Comparison of ENCODE assay signal across 19 cellular contexts in genomic region chr11:111549196-111549868, GRCh38. TPM values are rescaled to one million over a fixed set of nuclear protein-coding genes. Genes with fewer than 3 reads are reported as not detected.
"Had no signal": no experiment of that assay in that cellular context is flagged by ENCODE, and none has a peak within 500 bp of the region (broad histone marks: within the 10 kb centered on the region; RNA-seq: fewer than 3 reads in every experiment).

No MANE protein-coding gene starts in this region.

- H3K4me1 ChIP-seq: ascending aorta had no signal

- H3K4me3 Mint-ChIP-seq: endodermal cell; naive thymus-derived CD8-positive, alpha-beta T cell had no signal

- H3K36me3 Mint-ChIP-seq: naive thymus-derived CD8-positive, alpha-beta T cell had no signal

- H3K9me3 Mint-ChIP-seq: endodermal cell; naive thymus-derived CD8-positive, alpha-beta T cell had no signal

- ATAC-seq: left lobe of liver; naive thymus-derived CD8-positive, alpha-beta T cell had no signal

- H3K36me3 ChIP-seq: neutrophil had no signal

- H3K4me2 ChIP-seq: hepatocyte had no signal

- H3K27ac Mint-ChIP-seq: endodermal cell; naive thymus-derived CD8-positive, alpha-beta T cell had no signal

- H3K4me3 ChIP-seq: ascending aorta, dorsolateral prefrontal cortex, hepatocyte had no signal

- H3K27me3 ChIP-seq: ascending aorta, dorsolateral prefrontal cortex, hepatocyte had no signal

- H3K27ac ChIP-seq: ascending aorta, hepatocyte, neutrophil had no signal

- H3K9me3 ChIP-seq: ascending aorta, neutrophil had no signal

- DNase-seq: activated CD4-positive, alpha-beta T cell treated with anti-CD3 and anti-CD28 coated beads, Interleukin-2, amount 50 U/mL, for 4 hours; activated CD4-positive, CD25-positive, alpha-beta regulatory T cell treated with anti-CD3 and anti-CD28 coated beads, Interleukin-2, amount 50 U/mL, for 72 hours; activated naive CD4-positive, alpha-beta T cell treated with Interleukin-2 at 50 U/mL for 16 hours; activated T-cell treated with anti-CD3 and anti-CD28 coated beads for 4 hours; dorsolateral prefrontal cortex; endodermal cell; erythroblast; islet precursor cell; naive thymus-derived CD8-positive, alpha-beta T cell; small intestine; stimulated activated CD4-positive, alpha-beta T cell treated with anti-CD3 and anti-CD28 coated beads, Interleukin-4, amount 100 ng/mL, for 24 hours; stimulated activated naive CD4-positive, alpha-beta T cell; T-helper 2 cell had no signal

- FAIRE-seq: bronchial epithelial cell, small intestine had no signal

- H2AFZ ChIP-seq: hepatocyte had no signal

- H3K79me2 ChIP-seq: hepatocyte had no signal

RNA-seq across cellular contexts. Expression of gene HOATZ, which starts 34.8 kb away (rescaled TPM):
- total RNA-seq: ascending aorta; bronchial epithelial cell; hepatocyte; left lobe of liver; mononuclear cell; naive thymus-derived CD8-positive, alpha-beta T cell had no signal
- polyA plus RNA-seq: hepatocyte; naive thymus-derived CD8-positive, alpha-beta T cell; small intestine had no signal

RNA-seq across cellular contexts. Expression of gene BTG4, which starts 37.1 kb away (rescaled TPM):
- total RNA-seq: ascending aorta; endodermal cell; hepatocyte; left lobe of liver; mononuclear cell; naive thymus-derived CD8-positive, alpha-beta T cell had no signal
- polyA plus RNA-seq: hepatocyte; naive thymus-derived CD8-positive, alpha-beta T cell; small intestine had no signal
